ENCODE assay signal across 1 cellular context in genomic region chr17:70608193-70608592, GRCh38.
TF ChIP-seq lines count a peak whose summit lies in the region.

No MANE protein-coding gene starts in this region.

TF ChIP-seq in HCT116, 20 proteins besides CTCF, POLR2A, EP300 and RAD21 (continued from another document):
- TF ChIP-seq REST (IDR thresholded peaks at IDR 0.05; ENCODE audit: low read depth) (no peak), EZH2 (IDR thresholded peaks at IDR 0.05) (no peak), YY1 (IDR thresholded peaks at IDR 0.05; ENCODE audit: extremely low read depth, insufficient replicate concordance, low read depth, low read length) (no peak), ZFX (IDR thresholded peaks at IDR 0.05) (no peak), SIN3A (IDR thresholded peaks at IDR 0.05; ENCODE audit: low read depth) (no peak), POLR2AphosphoS5 (IDR thresholded peaks at IDR 0.05; ENCODE audit: low read depth, low read length) (no peak), ZBTB33 (IDR thresholded peaks at IDR 0.05; ENCODE audit: extremely low read depth, insufficient replicate concordance, low read length) (no peak)
